20 cellular contexts compared by ENCODE assay signal in genomic region chr14:87002831-87003230, GRCh38.
DNase-seq lines count a peak whose midpoint lies in the region; ATAC-seq, FAIRE-seq and TF ChIP-seq lines count a peak whose summit lies in the region.
"Had no signal": no experiment of that assay in that cellular context is flagged by ENCODE, and none has a peak within 500 bp of the region (broad histone marks: within the 10 kb centered on the region; RNA-seq: fewer than 3 reads in every experiment).

No MANE protein-coding gene starts in this region.

- POLR2A ChIA-PET in H1 (lab: Charles Lee; ENCODE audit: partially characterized antibody) = no interaction called here

- H3K79me2 ChIP-seq in H1 (ENCODE audit: control insufficient read depth in 1 of 2, insufficient read depth in 2 of 2, low read length in 2 of 2) (no peaks in the 10 kb centered on the region), neural cell (replicated peaks; ENCODE audit: insufficient read depth, low read length) (no peaks in the 10 kb centered on the region)

- no peak overlapping the region for H2BK20ac ChIP-seq in H1 (ENCODE audit: low read length)

- no peak overlapping the region for H3K14ac ChIP-seq in H1 (ENCODE audit: insufficient read length)

- CTCF ChIA-PET in H1 (lab: Charles Lee; ENCODE audit: partially characterized antibody) = interaction anchor here (0.5 to 1.2 kb wide), 5 partner anchors 12 to 427 kb away, joined by 3 to 7 read pairs (median 4); no protein-coding TSS in a partner anchor

- no peak overlapping the region for H2BK15ac ChIP-seq in H1 (ENCODE audit: low read length)

- H3K56ac ChIP-seq in H1 (replicated peaks; ENCODE audit: insufficient read length, low read depth, low read length) = no peak overlapping the region

- WGBS in H1 (ENCODE audit: extremely low coverage in 1 of 2, insufficient coverage in 1 of 2, insufficient read length in 1 of 2, insufficient replicate concordance in 2 of 2, low coverage in 1 of 2, low lambda C conversion rate in 2 of 2, missing lambda C conversion rate in 1 of 2), 2 experiments = 74% methylated on average over 2 of the region's 2 CpGs; no CpG with 5 or more reads in 1 of the 2 experiments
- 54 to 64% methylated on average over 2 of the region's 2 CpGs for WGBS in upper lobe of left lung, 2 donors

- no peak for TF ChIP-seq CTCF in H1 (IDR thresholded peaks at IDR 0.05; ENCODE audit: control extremely low read depth in 1 of 3, insufficient read depth in 1 of 3, low read depth in 1 of 3, low read length in 3 of 3)
- no peak for TF ChIP-seq CTCF in neural cell (IDR thresholded peaks at IDR 0.05; ENCODE audit: poor library complexity, severe bottlenecking)
- no peak for TF ChIP-seq CTCF in upper lobe of left lung (IDR thresholded peaks at IDR 0.05)

- H3K18ac ChIP-seq in H1 (ENCODE audit: extremely low read depth, low read length) = no peak overlapping the region

- TF ChIP-seq POLR2A in H1 (IDR thresholded peaks at IDR 0.05; ENCODE audit: control extremely low read depth in 1 of 2, low read depth in 2 of 2, low read length in 2 of 2) (no peak), upper lobe of left lung (IDR thresholded peaks at IDR 0.05) (no peak)

- no peak for FAIRE-seq in H1 (lab: Jason Lieb, UNC)
- FAIRE-seq: keratinocyte had no signal

- TF ChIP-seq RAD21 in H1 (IDR thresholded peaks at IDR 0.05 in 1 of 2, conservative IDR thresholded peaks at IDR 0.05 in 1 of 2; ENCODE audit: low read depth in 2 of 2, low read length in 2 of 2) = peak in 1 of 2 experiments; percentile 2; a peak in 2 of 4 replicates
- peak; percentile 42 for TF ChIP-seq RAD21 in neural cell (conservative IDR thresholded peaks at IDR 0.05)

- no peak overlapping the region for H2BK5ac ChIP-seq in H1 (ENCODE audit: low read depth, low read length)

- ATAC-seq in GM18519 (IDR thresholded peaks at IDR 0.05; ENCODE audit: low FRiP score, unreplicated experiment) (no peak), upper lobe of left lung (ENCODE audit: low FRiP score in 2 of 2) (no peak)
- ATAC-seq: activated T-helper 17 cell treated with anti-CD3 and anti-CD28 coated beads, Interleukin-2, amount 50 U/mL, for 72 hours; stimulated activated memory B cell treated with anti-CD40 and anti-IgM and Interleukin-4, amounts not matched to agents 10 μg/mL and 1 μg/mL and 100 μg/mL, for 72 hours had no signal

- H2AK5ac ChIP-seq in H1 (ENCODE audit: low read depth, low read length) = no peak overlapping the region

- H2BK12ac ChIP-seq in H1 (ENCODE audit: low read depth, low read length) = no peak overlapping the region

- no peak overlapping the region for H4K91ac ChIP-seq in H1 (replicated peaks; ENCODE audit: insufficient read length, low read length)

- no peak overlapping the region for H4K5ac ChIP-seq in H1 (ENCODE audit: insufficient read length, low read depth, low read length)

- H3K9ac ChIP-seq in H1 (replicated peaks in 1 of 4; ENCODE audit: extremely low read depth in 1 of 4, low read depth in 3 of 4, low read length in 3 of 4) = no peak overlapping the region
- H3K9ac ChIP-seq in neural cell (ENCODE audit: low read length) = no peak overlapping the region

- no peaks in the 10 kb centered on the region for H3K36me3 ChIP-seq in H1 (ENCODE audit: control insufficient read depth in 2 of 4, insufficient read depth in 4 of 4, low read length in 3 of 4)
- H3K36me3 ChIP-seq in neural cell (ENCODE audit: insufficient read depth, low read length) = no peaks in the 10 kb centered on the region
- no peaks in the 10 kb centered on the region for H3K36me3 ChIP-seq in upper lobe of left lung
- H3K36me3 ChIP-seq: esophagus muscularis mucosa, thyroid gland had no signal

- no peak overlapping the region for H2BK120ac ChIP-seq in H1 (replicated peaks; ENCODE audit: low read depth, low read length)

- no peak overlapping the region for H4K8ac ChIP-seq in H1 (ENCODE audit: extremely low read depth, insufficient read depth, low read length)

- H4K20me1 ChIP-seq in H1 (replicated peaks in 1 of 2; ENCODE audit: control insufficient read depth in 1 of 2, insufficient read depth in 2 of 2, low read length in 2 of 2) = no peaks in the 10 kb centered on the region
- no peaks in the 10 kb centered on the region for H4K20me1 ChIP-seq in neural cell (ENCODE audit: insufficient read depth)

- H3K27me3 ChIP-seq in H1 (replicated peaks in 1 of 4; ENCODE audit: control insufficient read depth in 3 of 4, extremely low read depth in 1 of 4, insufficient read depth in 3 of 4, low read length in 3 of 4) (no peaks in the 10 kb centered on the region), neural cell (ENCODE audit: insufficient read depth, low read depth, low read length) (no peaks in the 10 kb centered on the region), upper lobe of left lung (no peaks in the 10 kb centered on the region)
- H3K27me3 ChIP-seq: esophagus muscularis mucosa, thyroid gland had no signal

- no peaks in the 10 kb centered on the region; the same call in 1 of the 2 replicates for H3K23me2 ChIP-seq in H1 (ENCODE audit: low read depth, low read length)

- no peaks in the 10 kb centered on the region for H3K79me1 ChIP-seq in H1 (ENCODE audit: low read depth, low read length)

- no peak overlapping the region for H2AFZ ChIP-seq in H1 (ENCODE audit: low read length)
- H2AFZ ChIP-seq in neural cell (ENCODE audit: low read depth, low read length) = no peak overlapping the region

- peak; percentile 8 for DNase-seq in DMS 273 (lab: John Stamatoyannopoulos, UW; ENCODE audit: unreplicated experiment)
- DNase-seq in DMS 273 treated with DMSO at 0.1 percent for 48 hours (lab: John Stamatoyannopoulos, UW) = no peak
- peak; percentile 36 for DNase-seq in NCI-H1694 treated with DMSO at 0.1 percent for 48 hours (lab: John Stamatoyannopoulos, UW)
- no peak for DNase-seq in H1 (ENCODE audit: low read depth in 1 of 2, low spot score in 2 of 2)
- DNase-seq in NCI-H526 (lab: John Stamatoyannopoulos, UW) = no peak
- no peak for DNase-seq in upper lobe of left lung
- DNase-seq: activated CD4-positive, CD25-positive, alpha-beta regulatory T cell treated with anti-CD3 and anti-CD28 coated beads, Interleukin-2, amount 50 U/mL, for 72 hours; dermis blood vessel endothelial cell; NCI-H1436 treated with DMSO at 0.1 percent for 48 hours; NCI-H510A; SIG-M5; stimulated activated CD4-positive, alpha-beta T cell treated with anti-CD3 and anti-CD28 coated beads, Interleukin-15, amount 100 ng/mL, for 24 hours; thyroid gland had no signal

- H3K4me1 ChIP-seq in H1 (replicated peaks in 1 of 4; ENCODE audit: control insufficient read depth in 3 of 4, insufficient read depth in 4 of 4, low read length in 3 of 4) (no peaks in the 10 kb centered on the region), upper lobe of left lung (no peaks in the 10 kb centered on the region)
- H3K4me1 ChIP-seq: esophagus muscularis mucosa, thyroid gland had no signal

- no peak overlapping the region for H3K4me2 ChIP-seq in H1 (ENCODE audit: insufficient read depth in 1 of 2, low read depth in 2 of 2, low read length in 2 of 2)
- no peak overlapping the region for H3K4me2 ChIP-seq in neural cell (ENCODE audit: low read length)

- no peak overlapping the region for H3K4ac ChIP-seq in H1 (replicated peaks; ENCODE audit: insufficient read length, low read depth, low read length)

- H3K27ac ChIP-seq in H1 (ENCODE audit: low read depth, low read length) (no peak overlapping the region), neural cell (ENCODE audit: low read length) (no peak overlapping the region), upper lobe of left lung (no peak overlapping the region)
- H3K27ac ChIP-seq: 22Rv1, esophagus muscularis mucosa, thyroid gland had no signal

- H3K23ac ChIP-seq in H1 (ENCODE audit: insufficient read length) = peak overlapping the region; percentile 15

- H3K9me3 ChIP-seq in H1 (ENCODE audit: insufficient read depth in 2 of 2, low read depth in 1 of 2, low read length in 1 of 2) (no peaks in the 10 kb centered on the region), neural cell (ENCODE audit: low read length) (no peaks in the 10 kb centered on the region), upper lobe of left lung (no peaks in the 10 kb centered on the region)
- H3K9me3 ChIP-seq: esophagus muscularis mucosa, thyroid gland had no signal

- no peaks in the 10 kb centered on the region for H3F3A ChIP-seq in neural cell (ENCODE audit: insufficient read depth, low read length, poor library complexity, severe bottlenecking)

- H3K4me3 ChIP-seq in H1 (ENCODE audit: extremely low read depth in 1 of 4, insufficient read depth in 2 of 4, low read depth in 3 of 4, low read length in 4 of 4) = no peak overlapping the region
- H3K4me3 ChIP-seq in neural cell (ENCODE audit: low read length) = no peak overlapping the region
- H3K4me3 ChIP-seq in upper lobe of left lung = no peak overlapping the region
- H3K4me3 ChIP-seq: esophagus muscularis mucosa, thyroid gland had no signal

- H3K9me2 ChIP-seq in neural cell (ENCODE audit: insufficient read depth, low read length) = no peaks in the 10 kb centered on the region

- TF ChIP-seq EP300 in H1 (IDR thresholded peaks at IDR 0.05; ENCODE audit: borderline replicate concordance in 1 of 2, low read depth in 2 of 2, low read length in 2 of 2) (no peak), neural cell (conservative IDR thresholded peaks at IDR 0.05; ENCODE audit: poor library complexity, severe bottlenecking) (no peak), upper lobe of left lung (IDR thresholded peaks at IDR 0.05) (no peak)

TF ChIP-seq in H1, 55 proteins besides CTCF, POLR2A, EP300 and RAD21 (continues in another document):
- TF ChIP-seq CREB1 (IDR thresholded peaks at IDR 0.05) = no peak
- TF ChIP-seq TEAD4 (IDR thresholded peaks at IDR 0.05; ENCODE audit: low read depth, low read length) = no peak
- no peak for TF ChIP-seq SIN3A (conservative IDR thresholded peaks at IDR 0.05 in 1 of 2, IDR thresholded peaks at IDR 0.05 in 1 of 2; ENCODE audit: low read depth in 1 of 2, low read length in 2 of 2)
- TF ChIP-seq ASH2L (IDR thresholded peaks at IDR 0.05; ENCODE audit: low read length) = no peak
- TF ChIP-seq BACH1 (IDR thresholded peaks at IDR 0.05; ENCODE audit: low read length) = no peak
- no peak for TF ChIP-seq SIX5 (IDR thresholded peaks at IDR 0.05; ENCODE audit: low read depth, low read length)
- no peak for TF ChIP-seq CHD2 (IDR thresholded peaks at IDR 0.05; ENCODE audit: low read length)
- no peak for TF ChIP-seq SP4 (IDR thresholded peaks at IDR 0.05; ENCODE audit: low read length)

TF ChIP-seq in neural cell, 6 proteins besides CTCF, POLR2A, EP300 and RAD21:
- peak; percentile 14 for TF ChIP-seq SMC3 (conservative IDR thresholded peaks at IDR 0.05; ENCODE audit: poor library complexity)
- TF ChIP-seq TAF1 (IDR thresholded peaks at IDR 0.05; ENCODE audit: low read depth) = no peak

Comparison
In these comparisons a context has a peak if more than half of its experiments do, and no peak if none do; other contexts are left out.
1. DNase-seq: peak in DMS 273 (single experiment) and NCI-H1694 treated with DMSO at 0.1 percent for 48 hours (single experiment); none in DMS 273 treated with DMSO at 0.1 percent for 48 hours (single experiment), H1 (0 of 2), NCI-H526 (0 of 2) and upper lobe of left lung (0 of 2).